8 cellular contexts compared by ENCODE assay signal in the genomic region with DNA sequence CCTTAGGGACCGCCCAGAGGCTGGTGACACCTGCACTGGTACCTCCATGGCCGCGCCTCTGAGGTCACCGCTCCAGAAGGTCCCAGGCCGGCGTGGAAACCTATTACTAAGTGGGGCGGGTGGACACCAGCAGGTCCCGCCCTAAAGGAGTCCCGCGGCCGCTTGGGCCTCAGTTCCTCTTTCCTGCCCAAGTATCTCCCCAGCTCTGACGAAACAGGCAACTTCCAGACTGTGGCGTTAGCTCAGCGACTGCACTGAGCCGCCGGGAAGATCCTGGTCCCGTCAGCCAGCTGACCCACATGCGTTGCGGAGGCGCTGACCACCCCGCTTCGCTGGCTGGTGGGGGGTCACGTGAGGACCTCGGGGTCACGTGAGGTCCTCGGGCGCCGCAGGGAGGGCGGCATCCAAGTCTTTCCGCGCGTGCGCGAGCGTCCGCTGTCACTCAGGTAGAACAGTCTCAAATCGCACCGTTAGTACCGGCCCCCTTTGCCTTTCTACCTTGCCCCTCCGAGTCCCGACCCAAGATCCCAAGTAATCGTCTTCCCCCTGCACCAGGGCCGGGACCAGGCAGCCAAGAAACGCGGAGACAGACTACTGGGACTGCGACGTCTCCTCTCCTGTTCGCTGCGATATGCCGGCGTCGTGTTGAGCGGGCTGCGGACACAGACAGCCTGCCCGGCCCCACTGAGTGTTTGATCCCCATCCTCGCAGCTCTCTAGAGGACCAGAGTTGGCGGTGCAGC. TPM values are rescaled to one million over a fixed set of nuclear protein-coding genes. Genes with fewer than 3 reads are reported as not detected.
DNase-seq lines count a peak whose midpoint lies in the region; ATAC-seq lines count a peak whose summit lies in the region.

No MANE protein-coding gene starts in this region.

- no peaks in the 10 kb centered on the region for H3K9me3 Mint-ChIP-seq in central memory CD8-positive, alpha-beta T cell

- ATAC-seq in GM18508 (IDR thresholded peaks at IDR 0.05; ENCODE audit: insufficient read depth, unreplicated experiment) (peak; percentile 71), HG02981 (IDR thresholded peaks at IDR 0.05; ENCODE audit: unreplicated experiment) (peak; percentile 78)
- peak; percentile 89 for ATAC-seq in central memory CD8-positive, alpha-beta T cell (replicated peaks; ENCODE audit: extremely low read depth, poor library complexity, severe bottlenecking)

- H3K4me1 Mint-ChIP-seq in central memory CD8-positive, alpha-beta T cell = peaks cover 10% of the 10 kb centered on the region

- H3K36me3 Mint-ChIP-seq in central memory CD8-positive, alpha-beta T cell (ENCODE audit: insufficient read depth) = peaks cover 17% of the 10 kb centered on the region

- no peaks in the 10 kb centered on the region for H3K27me3 Mint-ChIP-seq in central memory CD8-positive, alpha-beta T cell

- peak overlapping the region; percentile 94 for H3K4me3 Mint-ChIP-seq in central memory CD8-positive, alpha-beta T cell

- DNase-seq in NCI-H2081 treated with DMSO at 0.1 percent for 48 hours (lab: John Stamatoyannopoulos, UW) (peak; percentile 57), kidney tubule cell (ENCODE audit: low spot score) (peak; percentile 88), H4 (ENCODE audit: low spot score) (no peak)
- DNase-seq in activated CD4-positive, CD25-positive, alpha-beta regulatory T cell (lab: John Stamatoyannopoulos, UW) = peak; percentile 40 to 79 (median 58)
- peak; percentile 69 to 70 for DNase-seq in central memory CD8-positive, alpha-beta T cell (ENCODE audit: low spot score in 2 of 2)
- DNase-seq in stimulated activated CD4-positive, alpha-beta T cell treated with anti-CD3 and anti-CD28 coated beads, Interleukin-2, amount 100 ng/mL, for 4 hours (ENCODE audit: low read depth) = peak; percentile 68

- H3K27ac Mint-ChIP-seq in central memory CD8-positive, alpha-beta T cell (ENCODE audit: low read depth) = peak overlapping the region; percentile 94

RNA-seq across cellular contexts. Expression of a gene that starts 53.7 kb away (rescaled TPM):
- 3.7 and 4.7 TPM in 2 replicates for total RNA-seq in H4 (2014; rRNA removed; shearing (Covaris generic))

RNA-seq across cellular contexts. Expression of a gene that starts 58.5 kb away (rescaled TPM):
- total RNA-seq in H4 (2014; rRNA removed; shearing (Covaris generic)) = 0.04 TPM in 1 of 2 replicates, not detected in the other
